ENCODE assay signal across 21 cellular contexts in genomic region chr1:232431326-232431725, GRCh38.
DNase-seq lines count a peak whose midpoint lies in the region; ATAC-seq and TF ChIP-seq lines count a peak whose summit lies in the region.
"Had no signal": no experiment of that assay in that cellular context is flagged by ENCODE, and none has a peak within 500 bp of the region (broad histone marks: within the 10 kb centered on the region; RNA-seq: fewer than 3 reads in every experiment).

No MANE protein-coding gene starts in this region.

- H3K4me3 ChIP-seq in heart left ventricle, result peak overlapping the region in 3 of 12 donors; percentile 2 to 11 (median 9)
- H3K4me3 ChIP-seq: A549; BLaER1 treated with 17β-estradiol and CSF1 and Interleukin-3, amounts not matched to agents 10 nM and 100 nM; HAP-1 had no signal

- peak overlapping the region in 8 of 12 donors; percentile 1 to 68 (median 39) for H3K27ac ChIP-seq in heart left ventricle
- H3K27ac ChIP-seq: A549; BLaER1 treated with 17β-estradiol and CSF1 and Interleukin-3, amounts not matched to agents 10 nM and 100 nM had no signal

- intact Hi-C loops in heart left ventricle (cut with DNase I) (loop anchor here in 3 of 10 donors (5.0 to 10.0 kb wide), 4 partner anchors 124 to 567 kb away; no protein-coding TSS in a partner anchor), Right ventricle myocardium inferior (cut with DNase I) (loop anchor here (10.0 kb wide), 1 partner anchor 107 kb away; no protein-coding TSS in a partner anchor), left ventricle myocardium superior (cut with micrococcal nuclease) (loop anchor here (10.0 kb wide), 1 partner anchor 193 kb away; no protein-coding TSS in a partner anchor), left cardiac atrium (cut with DNase I) (loop anchor here in 1 of 2 donors (10.0 kb wide), 1 partner anchor 107 kb away; no protein-coding TSS in a partner anchor)

- WGBS in heart left ventricle, 4 donors, result 74 to 77% (median 75%) methylated on average over 6 of the region's 6 CpGs

- H3K9me3 Mint-ChIP-seq in mesothelial cell of epicardium, result no peaks in the 10 kb centered on the region
- H3K9me3 Mint-ChIP-seq: CD4-positive, alpha-beta T cell had no signal

- TF ChIP-seq CTCF in heart left ventricle (IDR thresholded peaks at IDR 0.05), result no peak
- no peak for TF ChIP-seq CTCF in mesothelial cell of epicardium (IDR thresholded peaks at IDR 0.05; ENCODE audit: unreplicated experiment)

- peaks cover 3 to 77% (median 35%) of the 10 kb centered on the region in 12 donors for H3K4me1 ChIP-seq in heart left ventricle
- H3K4me1 ChIP-seq: A549 had no signal

- no peaks in the 10 kb centered on the region for H3K27me3 ChIP-seq in heart left ventricle
- H3K27me3 ChIP-seq: BE2C; BLaER1 treated with 17β-estradiol and CSF1 and Interleukin-3, amounts not matched to agents 10 nM and 100 nM had no signal

- H3K27me3 Mint-ChIP-seq in mesothelial cell of epicardium (ENCODE audit: low read depth), result no peaks in the 10 kb centered on the region
- H3K27me3 Mint-ChIP-seq: CD4-positive, alpha-beta T cell; CD8-positive, alpha-beta memory T cell had no signal

- H3K9me3 ChIP-seq in heart left ventricle, result no peaks in the 10 kb centered on the region
- H3K9me3 ChIP-seq: A549; BE2C; BLaER1 treated with 17β-estradiol and CSF1 and Interleukin-3, amounts not matched to agents 10 nM and 100 nM; HAP-1 had no signal

- peak overlapping the region; percentile 73 for H3K27ac Mint-ChIP-seq in mesothelial cell of epicardium
- H3K27ac Mint-ChIP-seq: CD14-positive monocyte; CD4-positive, alpha-beta T cell had no signal

- H3K36me3 ChIP-seq in heart left ventricle, result peaks cover 0 to 78% (median 50%) of the 10 kb centered on the region in 9 donors
- H3K36me3 ChIP-seq: BE2C, HAP-1 had no signal

- no peak overlapping the region for H3K4me3 Mint-ChIP-seq in mesothelial cell of epicardium
- H3K4me3 Mint-ChIP-seq: CD14-positive monocyte; CD4-positive, alpha-beta T cell; CD8-positive, alpha-beta memory T cell had no signal

- H3K4me1 Mint-ChIP-seq in mesothelial cell of epicardium, result peaks cover 78% of the 10 kb centered on the region
- H3K4me1 Mint-ChIP-seq: CD14-positive monocyte; CD8-positive, alpha-beta memory T cell had no signal

- no peak for DNase-seq in heart left ventricle
- DNase-seq in Right ventricle myocardium inferior (ENCODE audit: missing footprints), result no peak
- DNase-seq in left ventricle myocardium superior, result no peak
- no peak for DNase-seq in left cardiac atrium
- DNase-seq in mesothelial cell of epicardium (ENCODE audit: low spot score in 2 of 2, unreplicated experiment in 2 of 2), result no peak
- no peak for DNase-seq in HCEC 1CT
- DNase-seq: 8988T; ACHN; AML-193; BE2C; CD4-positive, alpha-beta T cell; CD8-positive, alpha-beta memory T cell; DMS 273 treated with DMSO at 0.1 percent for 48 hours; DMS79 treated with DMSO at 0.1 percent for 48 hours; GF-D8; GOT3 had no signal

- peaks cover 11% of the 10 kb centered on the region for H3K36me3 Mint-ChIP-seq in mesothelial cell of epicardium
- H3K36me3 Mint-ChIP-seq: CD8-positive, alpha-beta memory T cell had no signal

- ATAC-seq in heart left ventricle, result no peak
- ATAC-seq in Right ventricle myocardium inferior, result no peak
- peak; percentile 16 for ATAC-seq in left ventricle myocardium superior
- ATAC-seq in left cardiac atrium, result no peak
- ATAC-seq in HG02759 (IDR thresholded peaks at IDR 0.05; ENCODE audit: unreplicated experiment), result no peak
- ATAC-seq: A549 had no signal

- TF ChIP-seq POLR2A in heart left ventricle (IDR thresholded peaks at IDR 0.05), result no peak
